18 cellular contexts compared by ENCODE assay signal in the genomic region with DNA sequence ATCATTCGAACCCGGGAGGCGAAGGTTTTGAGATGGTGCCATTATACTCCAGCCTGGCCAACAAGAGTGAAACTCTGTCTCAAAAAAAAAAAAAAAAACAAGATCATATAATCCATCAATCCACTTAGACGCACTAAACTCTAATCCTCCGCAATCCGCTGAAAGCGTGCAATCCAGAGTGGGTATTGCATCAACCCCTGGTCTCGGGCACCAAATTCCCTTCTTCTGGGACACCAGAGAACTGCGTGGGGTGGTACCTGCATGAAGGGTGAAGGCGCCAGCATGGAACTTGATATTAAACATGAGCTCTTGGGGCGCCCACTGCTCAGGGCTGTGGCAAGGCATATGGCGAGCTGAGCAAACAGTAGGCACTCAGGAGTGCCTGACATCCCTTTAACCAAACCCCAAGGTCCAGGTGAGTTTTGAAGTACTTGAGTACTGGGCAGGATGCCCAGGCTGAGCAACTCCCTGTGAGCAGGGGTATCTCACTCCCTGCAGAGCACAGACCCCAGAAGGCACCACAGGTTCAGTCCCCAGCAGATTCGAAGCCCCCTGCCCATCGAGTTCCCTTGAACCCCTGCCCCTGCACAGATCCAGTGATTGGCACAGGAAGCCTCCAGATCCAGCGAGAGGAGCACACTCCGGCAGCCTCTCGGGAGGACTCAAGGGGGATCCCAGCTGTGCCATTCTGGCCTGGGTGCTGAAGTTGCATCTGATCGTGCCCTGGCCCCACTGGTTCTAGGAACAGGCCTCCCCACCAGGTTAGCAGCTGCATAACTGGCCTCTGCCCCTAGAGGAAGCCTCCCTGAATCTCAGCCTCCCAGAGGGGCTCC. TPM values are rescaled to one million over a fixed set of nuclear protein-coding genes. Genes with fewer than 3 reads are reported as not detected.
"Had no signal": no experiment of that assay in that cellular context is flagged by ENCODE, and none has a peak within 500 bp of the region (broad histone marks: within the 10 kb centered on the region; RNA-seq: fewer than 3 reads in every experiment).

No MANE protein-coding gene starts in this region.

- ATAC-seq: heart left ventricle, left lung, sciatic nerve had no signal

- DNase-seq: activated CD4-positive, alpha-beta memory T cell treated with anti-CD3 and anti-CD28 coated beads for 36 hours; activated naive CD4-positive, alpha-beta T cell treated with anti-CD3 and anti-CD28 coated beads, Interleukin-2, amount 50 U/mL, for 16 hours; caudate nucleus; colonic mucosa; effector CD8-positive, alpha-beta T cell; nephron progenitor cell; stimulated activated CD4-positive, alpha-beta T cell treated with anti-CD3 and anti-CD28 coated beads, Interleukin-12 subunit alpha, Interleukin-12 subunit beta, amount 100 ng/mL, for 4 hours; stomach; uterus had no signal

- H3K27me3 ChIP-seq: colonic mucosa, uterus had no signal

- H3K36me3 ChIP-seq: adrenal gland, colonic mucosa, heart left ventricle, left lung, stomach, thoracic aorta, uterus had no signal

- H3K9me3 ChIP-seq: adrenal gland, colonic mucosa, heart left ventricle, left lung, stomach, thoracic aorta, uterus had no signal

- H3K27ac ChIP-seq: adrenal gland, colonic mucosa, heart left ventricle, left lung, stomach, thoracic aorta, uterus had no signal

- H3K4me3 ChIP-seq: adrenal gland, colonic mucosa, heart left ventricle, left lung, stomach, thoracic aorta, uterus had no signal

- H3K4me1 ChIP-seq: adrenal gland, colonic mucosa, heart left ventricle, left lung, stomach, uterus had no signal

RNA-seq across cellular contexts. Expression of a gene that starts 8.0 kb away (rescaled TPM):
- total RNA-seq: activated CD4-positive, alpha-beta memory T cell treated with anti-CD3 and anti-CD28 coated beads for 36 hours; adrenal gland; fibroblast of lung; frontal cortex; heart left ventricle; left lung; omental fat pad; pulmonary artery endothelial cell; sciatic nerve; thoracic aorta; uterus had no signal
- polyA plus RNA-seq: adrenal gland, fibroblast of lung, heart left ventricle, stomach had no signal

RNA-seq across cellular contexts. Expression of a gene that starts 23.7 kb away (rescaled TPM):
- total RNA-seq: fibroblast of lung, pulmonary artery endothelial cell had no signal
- polyA plus RNA-seq: fibroblast of lung had no signal

RNA-seq across cellular contexts. Expression of a gene that starts 56.3 kb away (rescaled TPM):
- total RNA-seq: activated CD4-positive, alpha-beta memory T cell treated with anti-CD3 and anti-CD28 coated beads for 36 hours; colonic mucosa; fibroblast of lung; left lung; omental fat pad; pulmonary artery endothelial cell; sciatic nerve; stomach; thoracic aorta; uterus had no signal
- polyA plus RNA-seq: fibroblast of lung, stomach had no signal

RNA-seq across cellular contexts. Expression of a gene that starts 57.3 kb away (rescaled TPM):
- total RNA-seq: activated CD4-positive, alpha-beta memory T cell treated with anti-CD3 and anti-CD28 coated beads for 36 hours; adrenal gland; fibroblast of lung; frontal cortex; heart left ventricle; omental fat pad; pulmonary artery endothelial cell; sciatic nerve; stomach; thoracic aorta; uterus had no signal
- polyA plus RNA-seq: adrenal gland, fibroblast of lung, heart left ventricle, stomach had no signal
